Comparison of ENCODE assay signal across 17 cellular contexts in genomic region chr13:20840590-20840989, GRCh38.
"Had no signal": no experiment of that assay in that cellular context is flagged by ENCODE, and none has a peak within 500 bp of the region (broad histone marks: within the 10 kb centered on the region; RNA-seq: fewer than 3 reads in every experiment).

No MANE protein-coding gene starts in this region.

- H3K4me3 ChIP-seq: hepatocyte, ovary, psoas muscle, thoracic aorta, upper lobe of left lung had no signal

- H3K36me3 ChIP-seq: ovary had no signal

- H3K27me3 ChIP-seq: hepatocyte, ovary, upper lobe of left lung had no signal

- H3K4me3 Mint-ChIP-seq: activated CD4-positive, alpha-beta T cell treated with anti-CD3 and anti-CD28 coated beads, Interleukin-2, amount 10 ng/mL, durations not matched to agents 24 days and 14 days; activated CD8-positive, alpha-beta T cell treated with anti-CD3 and anti-CD28 coated beads for 36 hours; neural crest cell; stimulated activated memory B cell treated with anti-CD40 and anti-IgM and Interleukin-4, amounts not matched to agents 10 μg/mL and 1 μg/mL and 100 μg/mL, for 72 hours had no signal

- H3K9me3 ChIP-seq: ovary, psoas muscle, thoracic aorta, upper lobe of left lung had no signal

- H3K27me3 Mint-ChIP-seq: activated CD4-positive, alpha-beta T cell treated with anti-CD3 and anti-CD28 coated beads, Interleukin-2, amount 10 ng/mL, durations not matched to agents 24 days and 14 days; activated CD8-positive, alpha-beta T cell treated with anti-CD3 and anti-CD28 coated beads for 36 hours; stimulated activated memory B cell treated with anti-CD40 and anti-IgM and Interleukin-4, amounts not matched to agents 10 μg/mL and 1 μg/mL and 100 μg/mL, for 72 hours had no signal

- H2AFZ ChIP-seq: hepatocyte had no signal

- H3K79me2 ChIP-seq: hepatocyte had no signal

- H3K4me1 Mint-ChIP-seq: activated CD4-positive, alpha-beta T cell treated with anti-CD3 and anti-CD28 coated beads, Interleukin-2, amount 10 ng/mL, durations not matched to agents 24 days and 14 days; stimulated activated memory B cell treated with anti-CD40 and anti-IgM and Interleukin-4, amounts not matched to agents 10 μg/mL and 1 μg/mL and 100 μg/mL, for 72 hours had no signal

- DNase-seq: activated CD4-positive, alpha-beta T cell treated with anti-CD3 and anti-CD28 coated beads, Interleukin-2, amount 10 ng/mL, durations not matched to agents 24 days and 14 days; activated CD8-positive, alpha-beta memory T cell treated with anti-CD3 and anti-CD28 coated beads, Interleukin-2, amount 50 U/mL, for 4 hours; activated CD8-positive, alpha-beta T cell treated with anti-CD3 and anti-CD28 coated beads for 36 hours; activated effector memory CD4-positive, alpha-beta T cell treated with anti-CD3 and anti-CD28 coated beads, Interleukin-2, amount 50 U/mL, for 16 hours; activated naive CD4-positive, alpha-beta T cell treated with anti-CD3 and anti-CD28 coated beads, Interleukin-2, amount 50 U/mL, for 16 hours; activated T-cell treated with anti-CD3 and anti-CD28 coated beads, Interleukin-2, amount 50 U/mL, for 48 hours; aorta; cerebellar nuclear complex; effector CD4-positive, alpha-beta T cell; ovary; psoas muscle; stimulated activated CD4-positive, alpha-beta T cell treated with anti-CD3 and anti-CD28 coated beads, Interleukin-4, amount 100 ng/mL, for 24 hours; upper lobe of left lung had no signal

- H3K9me3 Mint-ChIP-seq: activated CD4-positive, alpha-beta T cell treated with anti-CD3 and anti-CD28 coated beads, Interleukin-2, amount 10 ng/mL, durations not matched to agents 24 days and 14 days; activated CD8-positive, alpha-beta T cell treated with anti-CD3 and anti-CD28 coated beads for 36 hours; neural crest cell; stimulated activated memory B cell treated with anti-CD40 and anti-IgM and Interleukin-4, amounts not matched to agents 10 μg/mL and 1 μg/mL and 100 μg/mL, for 72 hours had no signal

- H3K4me2 ChIP-seq: hepatocyte had no signal

- H3K27ac Mint-ChIP-seq: activated CD4-positive, alpha-beta T cell treated with anti-CD3 and anti-CD28 coated beads, Interleukin-2, amount 10 ng/mL, durations not matched to agents 24 days and 14 days; activated CD8-positive, alpha-beta T cell treated with anti-CD3 and anti-CD28 coated beads for 36 hours; stimulated activated memory B cell treated with anti-CD40 and anti-IgM and Interleukin-4, amounts not matched to agents 10 μg/mL and 1 μg/mL and 100 μg/mL, for 72 hours had no signal

- H3K4me1 ChIP-seq: psoas muscle had no signal

- H3K27ac ChIP-seq: hepatocyte, ovary, psoas muscle, thoracic aorta, upper lobe of left lung had no signal
